In the genomic region with DNA sequence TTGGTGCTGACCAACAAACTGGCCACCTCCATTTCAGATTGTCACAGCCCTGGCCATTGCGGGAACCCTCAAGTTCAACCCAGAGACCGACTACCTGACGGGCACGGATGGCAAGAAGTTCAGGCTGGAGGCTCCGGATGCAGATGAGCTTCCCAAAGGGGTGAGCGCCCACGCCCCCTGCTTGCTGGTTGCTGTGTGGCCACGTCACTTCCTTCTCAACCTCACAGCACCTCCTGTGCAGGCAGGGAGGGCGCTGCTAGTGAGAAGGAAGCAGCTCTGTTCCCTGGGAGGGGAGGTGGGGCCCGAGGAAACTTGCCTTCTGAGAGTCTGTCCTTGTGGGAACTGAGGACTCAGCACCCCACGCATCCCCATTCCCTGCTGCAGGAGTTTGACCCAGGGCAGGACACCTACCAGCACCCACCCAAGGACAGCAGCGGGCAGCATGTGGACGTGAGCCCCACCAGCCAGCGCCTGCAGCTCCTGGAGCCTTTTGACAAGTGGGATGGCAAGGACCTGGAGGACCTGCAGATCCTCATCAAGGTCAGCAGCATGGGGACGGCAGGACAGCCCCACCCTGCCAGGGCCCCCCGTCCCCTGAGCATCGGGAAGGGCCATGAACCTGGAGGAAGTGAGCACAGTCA, we compare ENCODE assay signal across 1 cellular context.
TF ChIP-seq lines count a peak whose summit lies in the region.

No MANE protein-coding gene starts in this region.

TF ChIP-seq in GM23338, 12 proteins besides CTCF, POLR2A, EP300 and RAD21 (continued from another document):
- TF ChIP-seq EZH2phosphoT487 (IDR thresholded peaks at IDR 0.05; ENCODE audit: unreplicated experiment): no peak
TF ChIP-seq in GM23338: peak in this region for 0.
